ENCODE assay signal across 9 cellular contexts in genomic region chr3:142828703-142829304, GRCh38.
A peak's percentile ranks its signal among the peaks of the same experiment; 100 is the strongest.
DNase-seq lines count a peak whose midpoint lies in the region; ATAC-seq, FAIRE-seq and TF ChIP-seq lines count a peak whose summit lies in the region.
"Had no signal": no experiment of that assay in that cellular context is flagged by ENCODE, and none has a peak within 500 bp of the region (broad histone marks: within the 10 kb centered on the region; RNA-seq: fewer than 3 reads in every experiment).

No MANE protein-coding gene starts in this region.

- H3K9me3 ChIP-seq in DND-41 (ENCODE audit: insufficient read depth, low read length, severe bottlenecking), result no peaks in the 10 kb centered on the region

- H3K9ac ChIP-seq in DND-41 (ENCODE audit: low read depth, low read length), result no peak overlapping the region

- H3K9me3 Mint-ChIP-seq in activated CD8-positive, alpha-beta memory T cell treated with anti-CD3 and anti-CD28 coated beads, Interleukin-2, amount 10 ng/mL, durations not matched to agents 7 days and 5 days (ENCODE audit: low read depth), result no peaks in the 10 kb centered on the region
- no peaks in the 10 kb centered on the region for H3K9me3 Mint-ChIP-seq in naive B cell
- H3K9me3 Mint-ChIP-seq in stimulated activated naive CD8-positive, alpha-beta T cell treated with anti-CD3 and anti-CD28 coated beads, Interleukin-15, amount 100 ng/mL, for 72 hours, result no peaks in the 10 kb centered on the region

- H3K4me1 ChIP-seq in DND-41 (ENCODE audit: insufficient read depth, low read length), result no peaks in the 10 kb centered on the region

- peaks cover 30% of the 10 kb centered on the region for H3K27me3 Mint-ChIP-seq in activated CD8-positive, alpha-beta memory T cell treated with anti-CD3 and anti-CD28 coated beads, Interleukin-2, amount 10 ng/mL, durations not matched to agents 7 days and 5 days
- peaks cover 13 to 46% (median 25%) of the 10 kb centered on the region in 3 donors for H3K27me3 Mint-ChIP-seq in naive B cell
- H3K27me3 Mint-ChIP-seq in stimulated activated naive CD8-positive, alpha-beta T cell treated with anti-CD3 and anti-CD28 coated beads, Interleukin-15, amount 100 ng/mL, for 72 hours, result peaks cover 33% of the 10 kb centered on the region

- H2AFZ ChIP-seq in DND-41 (ENCODE audit: low read depth, low read length), result no peak overlapping the region

- no peaks in the 10 kb centered on the region for H3K4me1 Mint-ChIP-seq in activated CD8-positive, alpha-beta memory T cell treated with anti-CD3 and anti-CD28 coated beads, Interleukin-2, amount 10 ng/mL, durations not matched to agents 7 days and 5 days
- no peaks in the 10 kb centered on the region for H3K4me1 Mint-ChIP-seq in naive B cell
- no peaks in the 10 kb centered on the region for H3K4me1 Mint-ChIP-seq in stimulated activated naive CD8-positive, alpha-beta T cell treated with anti-CD3 and anti-CD28 coated beads, Interleukin-15, amount 100 ng/mL, for 72 hours

- ATAC-seq in DND-41 (ENCODE audit: insufficient read depth, low read depth), result peak; percentile 100
- peak; percentile 99 for ATAC-seq in GM21576 (IDR thresholded peaks at IDR 0.05; ENCODE audit: unreplicated experiment)
- ATAC-seq in activated CD8-positive, alpha-beta memory T cell treated with anti-CD3 and anti-CD28 coated beads, Interleukin-2, amount 10 ng/mL, durations not matched to agents 7 days and 5 days, result peak; percentile 93
- ATAC-seq in naive B cell (ENCODE audit: low read depth in 2 of 2), result peak; percentile 59 to 71
- peak; percentile 95 for ATAC-seq in stimulated activated naive CD8-positive, alpha-beta T cell treated with anti-CD3 and anti-CD28 coated beads, Interleukin-15, amount 100 ng/mL, for 72 hours

- H3K27me3 ChIP-seq in DND-41 (ENCODE audit: insufficient read depth, low read length, poor library complexity), result peaks cover 9% of the 10 kb centered on the region

- H3K36me3 Mint-ChIP-seq in activated CD8-positive, alpha-beta memory T cell treated with anti-CD3 and anti-CD28 coated beads, Interleukin-2, amount 10 ng/mL, durations not matched to agents 7 days and 5 days, result no peaks in the 10 kb centered on the region
- no peaks in the 10 kb centered on the region for H3K36me3 Mint-ChIP-seq in naive B cell

- H3K79me2 ChIP-seq in DND-41 (ENCODE audit: insufficient read depth, low read length), result no peaks in the 10 kb centered on the region

- CTCF ChIA-PET in activated CD8-positive, alpha-beta memory T cell treated with anti-CD3 and anti-CD28 coated beads, Interleukin-2, amount 10 ng/mL, durations not matched to agents 7 days and 5 days (lab: Charles Lee), result interaction anchor here (0.5 to 4.4 kb wide), 36 partner anchors 10 to 1180 kb away, joined by 3 to 26 read pairs (median 4); partner anchors contain the start of gene ATR

- TF ChIP-seq CTCF in DND-41 (IDR thresholded peaks at IDR 0.05; ENCODE audit: borderline replicate concordance, extremely low read depth, low read length, poor library complexity, severe bottlenecking) (peak; percentile 94), epithelial cell of proximal tubule (conservative IDR thresholded peaks at IDR 0.05; ENCODE audit: low read depth, low read length) (peak; percentile 95)

- peak; percentile 96 for FAIRE-seq in HTR-8/SVneo (lab: Jason Lieb, UNC)
- FAIRE-seq: frontal cortex had no signal

- peak; percentile 75 for DNase-seq in DND-41
- peak; percentile 74 for DNase-seq in HTR-8/SVneo (ENCODE audit: insufficient read length, low spot score)
- DNase-seq in NOMO-1 treated with DMSO at 0.1 percent for 48 hours (lab: John Stamatoyannopoulos, UW; ENCODE audit: unreplicated experiment), result peak; percentile 76
- peak; percentile 80 for DNase-seq in activated CD8-positive, alpha-beta memory T cell treated with anti-CD3 and anti-CD28 coated beads, Interleukin-2, amount 10 ng/mL, durations not matched to agents 7 days and 5 days
- no peak for DNase-seq in epithelial cell of proximal tubule (ENCODE audit: low read depth)
- DNase-seq in naive B cell, result peak; percentile 3
- DNase-seq in stimulated activated naive CD8-positive, alpha-beta T cell treated with anti-CD3 and anti-CD28 coated beads, Interleukin-15, amount 100 ng/mL, for 72 hours, result peak; percentile 69 to 71

- H3K36me3 ChIP-seq in DND-41 (ENCODE audit: insufficient read depth, low read length), result no peaks in the 10 kb centered on the region

- H3K4me2 ChIP-seq in DND-41 (ENCODE audit: insufficient read depth, low read length), result no peak overlapping the region

- H3K4me3 Mint-ChIP-seq in activated CD8-positive, alpha-beta memory T cell treated with anti-CD3 and anti-CD28 coated beads, Interleukin-2, amount 10 ng/mL, durations not matched to agents 7 days and 5 days, result no peak overlapping the region
- no peak overlapping the region for H3K4me3 Mint-ChIP-seq in naive B cell
- H3K4me3 Mint-ChIP-seq in stimulated activated naive CD8-positive, alpha-beta T cell treated with anti-CD3 and anti-CD28 coated beads, Interleukin-15, amount 100 ng/mL, for 72 hours, result no peak overlapping the region

- H4K20me1 ChIP-seq in DND-41 (ENCODE audit: insufficient read depth, low read length), result no peaks in the 10 kb centered on the region

- H3K27ac Mint-ChIP-seq in activated CD8-positive, alpha-beta memory T cell treated with anti-CD3 and anti-CD28 coated beads, Interleukin-2, amount 10 ng/mL, durations not matched to agents 7 days and 5 days, result no peak overlapping the region
- peak overlapping the region in 1 of 6 donors; percentile 64 for H3K27ac Mint-ChIP-seq in naive B cell
- H3K27ac Mint-ChIP-seq in stimulated activated naive CD8-positive, alpha-beta T cell treated with anti-CD3 and anti-CD28 coated beads, Interleukin-15, amount 100 ng/mL, for 72 hours, result no peak overlapping the region

- no peak overlapping the region for H3K4me3 ChIP-seq in DND-41 (ENCODE audit: low read depth in 1 of 2, low read length in 2 of 2)
- H3K4me3 ChIP-seq in epithelial cell of proximal tubule (ENCODE audit: low read depth, low read length), result no peak overlapping the region

- H3K27ac ChIP-seq in DND-41 (ENCODE audit: low read length), result no peak overlapping the region
